Comparison of ENCODE assay signal across 8 cellular contexts in genomic region chr10:110206988-110207804, GRCh38. TPM values are rescaled to one million over a fixed set of nuclear protein-coding genes. Genes with fewer than 3 reads are reported as not detected.
A peak's percentile ranks its signal among the peaks of the same experiment; 100 is the strongest.
DNase-seq lines count a peak whose midpoint lies in the region; TF ChIP-seq lines count a peak whose summit lies in the region.

Gene MXI1 (plus strand): TSS chr10:110207605. CDS start chr10:110207809, 204 bp downstream.

- intact Hi-C loops in breast epithelium (cut with DNase I; ENCODE audit: low total_unique reads), result loop anchor here (10.0 kb wide), 1 partner anchor 62 kb away; no protein-coding TSS in a partner anchor

- H3K4me3 ChIP-seq in HEK293 (ENCODE audit: low read depth, low read length), result peak within 1 kb of the TSS; percentile 68
- H3K4me3 ChIP-seq in LNCaP clone FGC (ENCODE audit: low read depth, low read length), result peak within 1 kb of the TSS; percentile 64
- peak within 1 kb of the TSS; percentile 66 to 89 (median 81) for H3K4me3 ChIP-seq in breast epithelium
- peak within 1 kb of the TSS; percentile 60 for H3K4me3 ChIP-seq in iPS-15b (ENCODE audit: low read depth, low read length)

- no peak for TF ChIP-seq POLR2A in breast epithelium (IDR thresholded peaks at IDR 0.05)

- H3K9me3 ChIP-seq in HEK293 (ENCODE audit: control insufficient read depth, insufficient read depth, low read depth, low read length), result no peaks in the 10 kb centered on the region
- H3K9me3 ChIP-seq in breast epithelium, result no peaks in the 10 kb centered on the region
- H3K9me3 ChIP-seq in iPS-15b (ENCODE audit: control insufficient read depth, insufficient read depth, low read length), result no peaks in the 10 kb centered on the region

- peak within 1 kb of the TSS; percentile 93 for H3K27ac ChIP-seq in HEK293 (ENCODE audit: extremely low read depth, low read depth, low read length)
- H3K27ac ChIP-seq in breast epithelium, result peak within 1 kb of the TSS; percentile 97 to 99

- no peak for TF ChIP-seq CTCF in HEK293 (tag by site-specific recombination; IDR thresholded peaks at IDR 0.05)
- TF ChIP-seq CTCF in LNCaP clone FGC (IDR thresholded peaks at IDR 0.05; ENCODE audit: control insufficient read depth, extremely low read depth, insufficient read depth), result no peak
- TF ChIP-seq CTCF in breast epithelium (IDR thresholded peaks at IDR 0.05), result no peak

- CTCF ChIA-PET in HEK293 (lab: Yijun Ruan, JAX), result interaction anchor here (0.6 to 7.2 kb wide), 11 partner anchors 8 to 1594 kb away, joined by 3 to 70 read pairs (median 7); no protein-coding TSS in a partner anchor

- DNase-seq in NCI-H524 (lab: John Stamatoyannopoulos, UW) (peak; percentile 26 to 65), NCI-H524 treated with DMSO at 0.1 percent for 48 hours (lab: John Stamatoyannopoulos, UW) (no peak), LNCaP clone FGC (ENCODE audit: low read depth) (peak; percentile 66), SW480 (ENCODE audit: low spot score) (peak; percentile 93), breast epithelium (ENCODE audit: low spot score in 2 of 2) (peak in 1 of 2 donors; percentile 68), retina (peak; percentile 91)

- H3K4me1 ChIP-seq in HEK293 (ENCODE audit: control insufficient read depth, insufficient read depth, low read length), result peaks cover 7% of the 10 kb centered on the region
- peaks cover 0 to 8% of the 10 kb centered on the region in 2 donors for H3K4me1 ChIP-seq in breast epithelium
- peaks cover 12% of the 10 kb centered on the region for H3K4me1 ChIP-seq in iPS-15b (ENCODE audit: control insufficient read depth, insufficient read depth, low read length)

- H3K36me3 ChIP-seq in HEK293 (ENCODE audit: control insufficient read depth in 2 of 2, insufficient read depth in 1 of 2, low read length in 2 of 2) (no peaks in the 10 kb centered on the region), breast epithelium (no peaks in the 10 kb centered on the region), iPS-15b (ENCODE audit: control insufficient read depth, insufficient read depth, low read length) (no peaks in the 10 kb centered on the region)

- H3K9ac ChIP-seq in iPS-15b (ENCODE audit: low read depth, low read length), result no peak within 1 kb of the TSS

- POLR2A ChIA-PET in HEK293 (lab: Yijun Ruan, JAX), result interaction anchor here (0.7 to 5.3 kb wide), 3 partner anchors 15 to 40 kb away, joined by 3 to 75 read pairs (median 7); no protein-coding TSS in a partner anchor

- H3K27me3 ChIP-seq in breast epithelium (no peaks in the 10 kb centered on the region), iPS-15b (ENCODE audit: control insufficient read depth, insufficient read depth, low read length) (peaks cover 77% of the 10 kb centered on the region)

TF ChIP-seq in HEK293, 187 proteins besides CTCF, POLR2A, EP300 and RAD21 (continues in another document):
- TF ChIP-seq REPIN1 (tag by site-specific recombination; IDR thresholded peaks at IDR 0.05; ENCODE audit: low read depth) (0 out of 2 replicates have a peak, but pooled peaks have one; percentile 12), BCL6B (tag by site-specific recombination; IDR thresholded peaks at IDR 0.05) (no peak), OVOL3 (tag by site-specific recombination; IDR thresholded peaks at IDR 0.05) (no peak), OSR2 (tag by site-specific recombination; IDR thresholded peaks at IDR 0.05) (0 out of 2 replicates have a peak, but pooled peaks have one; percentile 28), ZNF223 (tag by site-specific recombination; IDR thresholded peaks at IDR 0.05) (no peak), AEBP2 (tag by site-specific recombination; IDR thresholded peaks at IDR 0.05; ENCODE audit: borderline replicate concordance) (no peak), ZSCAN5A (tag by site-specific recombination; IDR thresholded peaks at IDR 0.05) (peak; percentile 83), ZNF664 (tag by site-specific recombination; IDR thresholded peaks at IDR 0.05) (peak; percentile 25; the same call in 1 of the 2 replicates), ZNF530 (tag by site-specific recombination; IDR thresholded peaks at IDR 0.05; ENCODE audit: low read depth) (no peak), ZNF521 (tag by site-specific recombination; IDR thresholded peaks at IDR 0.05) (no peak), ZNF391 (tag by site-specific recombination; IDR thresholded peaks at IDR 0.05; ENCODE audit: borderline replicate concordance, low read depth) (peak; percentile 71; the same call in 1 of the 2 replicates), ZNF18 (tag by site-specific recombination; IDR thresholded peaks at IDR 0.05) (peak; percentile 59; the same call in 1 of the 2 replicates), SP3 (tag by site-specific recombination; IDR thresholded peaks at IDR 0.05) (peak; percentile 80), ZNF529 (tag by site-specific recombination; IDR thresholded peaks at IDR 0.05; ENCODE audit: insufficient replicate concordance) (no peak), ZNF274 (IDR thresholded peaks at IDR 0.05; ENCODE audit: low read length) (no peak), ZNF274 (tag by site-specific recombination; IDR thresholded peaks at IDR 0.05; ENCODE audit: borderline replicate concordance) (no peak), ZNF501 (tag by site-specific recombination; IDR thresholded peaks at IDR 0.05) (peak; percentile 90; the same call in 1 of the 2 replicates), KLF16 (tag by site-specific recombination; IDR thresholded peaks at IDR 0.05) (peak; percentile 90), ZNF555 (tag by site-specific recombination; conservative IDR thresholded peaks at IDR 0.05) (no peak), GFI1B (tag by site-specific recombination; IDR thresholded peaks at IDR 0.05) (no peak), HIC1 (tag by site-specific recombination; IDR thresholded peaks at IDR 0.05) (no peak), ZNF558 (tag by site-specific recombination; IDR thresholded peaks at IDR 0.05) (no peak)

RNA-seq across cellular contexts. Expression of gene MXI1, which starts in this region (rescaled TPM):
- total RNA-seq in breast epithelium, result 100 to 1,000 TPM in 1 of 3 donors, 10 to 100 TPM in 2; 75.4 to 137 (median 79.5) TPM
